In the genomic region with DNA sequence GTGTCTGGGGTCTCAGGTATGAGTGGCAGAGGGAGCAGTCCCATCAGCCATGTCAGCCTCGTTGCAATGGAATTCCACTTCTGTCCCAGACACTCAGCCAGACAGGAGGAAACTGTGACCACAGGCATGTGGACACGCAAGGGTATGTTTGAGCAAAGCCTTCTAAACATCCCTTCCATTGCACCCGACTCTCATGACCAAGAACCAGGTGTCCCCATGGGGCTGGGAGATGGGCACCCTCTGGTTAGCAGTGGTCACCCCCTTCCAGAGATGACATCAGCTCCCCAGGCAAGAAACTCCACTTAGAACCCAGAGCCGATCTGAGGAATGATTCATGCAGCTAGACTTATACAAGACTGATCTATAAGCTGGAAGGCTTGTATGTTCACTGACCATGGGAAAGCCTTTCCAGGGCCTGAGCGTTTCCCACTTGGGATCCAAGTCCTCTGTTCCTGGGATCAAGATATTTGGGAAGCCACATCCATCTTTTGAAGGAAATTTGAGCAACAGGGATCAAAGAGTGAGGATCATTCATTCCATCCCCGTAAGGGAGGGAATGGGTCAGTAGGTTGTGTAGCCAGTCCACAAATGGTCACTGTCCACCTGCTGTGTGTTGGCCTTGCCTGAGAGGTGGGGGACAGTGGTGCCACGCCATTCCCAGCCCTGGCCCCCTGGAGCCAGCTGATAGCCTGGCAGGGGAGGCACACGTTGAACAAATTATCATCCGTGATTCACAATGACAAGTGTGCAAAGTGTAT, we compare ENCODE assay signal across 10 cellular contexts. TPM values are rescaled to one million over a fixed set of nuclear protein-coding genes. Genes with fewer than 3 reads are reported as not detected.
DNase-seq lines count a peak whose midpoint lies in the region; ATAC-seq and TF ChIP-seq lines count a peak whose summit lies in the region.
"Had no signal": no experiment of that assay in that cellular context is flagged by ENCODE, and none has a peak within 500 bp of the region (broad histone marks: within the 10 kb centered on the region; RNA-seq: fewer than 3 reads in every experiment).

No MANE protein-coding gene starts in this region.

- 41 to 47% methylated on average over 9 of the region's 9 CpGs for WGBS in GM23248 (ENCODE audit: low coverage in 1 of 2, low lambda C conversion rate in 2 of 2, missing lambda C conversion rate in 2 of 2), 2 experiments

- ATAC-seq in activated CD8-positive, alpha-beta T cell treated with anti-CD3 and anti-CD28 coated beads for 36 hours = no peak
- ATAC-seq in GM21619 (IDR thresholded peaks at IDR 0.05; ENCODE audit: unreplicated experiment) (no peak), HG02610 (IDR thresholded peaks at IDR 0.05; ENCODE audit: unreplicated experiment) (no peak)

- POLR2A ChIA-PET in activated CD8-positive, alpha-beta T cell treated with anti-CD3 and anti-CD28 coated beads for 36 hours (lab: Charles Lee) = interaction anchor here (1.3 kb wide), 1 partner anchor 137 kb away, joined by 4 read pairs; no protein-coding TSS in a partner anchor

- H3K79me2 ChIP-seq in GM23248 (ENCODE audit: insufficient read depth) = peaks cover 6% of the 10 kb centered on the region

- no peak overlapping the region for H3K4me3 Mint-ChIP-seq in activated CD8-positive, alpha-beta T cell treated with anti-CD3 and anti-CD28 coated beads for 36 hours
- H3K4me3 Mint-ChIP-seq in immature natural killer cell = peak overlapping the region in 3 of 5 donors; percentile 30 to 55 (median 51)

- intact Hi-C loops in activated CD8-positive, alpha-beta T cell treated with anti-CD3 and anti-CD28 coated beads for 36 hours (cut with micrococcal nuclease) = loop anchor here (5.0 to 10.0 kb wide), 2 partner anchors 138 to 290 kb away; no protein-coding TSS in a partner anchor

- H4K20me1 ChIP-seq in GM23248 (ENCODE audit: insufficient read depth) = peaks cover 3% of the 10 kb centered on the region; the same call in 1 of the 2 replicates

- H3K4me2 ChIP-seq in GM23248 (ENCODE audit: unreplicated experiment) = no peak overlapping the region

- H3K27ac Mint-ChIP-seq in activated CD8-positive, alpha-beta T cell treated with anti-CD3 and anti-CD28 coated beads for 36 hours = peak overlapping the region; percentile 30
- peak overlapping the region; percentile 81 to 95 (median 92) for H3K27ac Mint-ChIP-seq in immature natural killer cell

- peak; percentile 73 for DNase-seq in ACHN
- DNase-seq in GM23248 = peak; percentile 59
- no peak for DNase-seq in activated CD8-positive, alpha-beta T cell treated with anti-CD3 and anti-CD28 coated beads for 36 hours
- DNase-seq in immature natural killer cell = no peak
- DNase-seq in NCI-H1092 (lab: John Stamatoyannopoulos, UW) = no peak
- no peak for DNase-seq in activated CD4-positive, CD25-positive, alpha-beta regulatory T cell (lab: John Stamatoyannopoulos, UW)

- H3K36me3 ChIP-seq in GM23248 (ENCODE audit: low read depth) = no peaks in the 10 kb centered on the region

- H3K36me3 Mint-ChIP-seq in activated CD8-positive, alpha-beta T cell treated with anti-CD3 and anti-CD28 coated beads for 36 hours (ENCODE audit: low read depth) = peaks cover 4% of the 10 kb centered on the region
- H3K36me3 Mint-ChIP-seq in immature natural killer cell = no peaks in the 10 kb centered on the region

- no peak overlapping the region for H3K9ac ChIP-seq in GM23248

- H3F3A ChIP-seq in GM23248 (ENCODE audit: insufficient read depth) = peaks cover 16% of the 10 kb centered on the region

- no peak overlapping the region for H2AFZ ChIP-seq in GM23248

- H3K9me3 Mint-ChIP-seq in activated CD8-positive, alpha-beta T cell treated with anti-CD3 and anti-CD28 coated beads for 36 hours = no peaks in the 10 kb centered on the region
- no peaks in the 10 kb centered on the region for H3K9me3 Mint-ChIP-seq in immature natural killer cell

- no peak for TF ChIP-seq CTCF in activated CD8-positive, alpha-beta T cell treated with anti-CD3 and anti-CD28 coated beads for 36 hours (IDR thresholded peaks at IDR 0.05)

- no peak overlapping the region for H3K27ac ChIP-seq in GM23248
- H3K27ac ChIP-seq: WERI-Rb-1 had no signal

- peaks cover 28% of the 10 kb centered on the region for H3K4me1 Mint-ChIP-seq in activated CD8-positive, alpha-beta T cell treated with anti-CD3 and anti-CD28 coated beads for 36 hours (ENCODE audit: low read depth)
- peaks cover 23 to 37% of the 10 kb centered on the region in 2 donors for H3K4me1 Mint-ChIP-seq in immature natural killer cell

- H3K9me3 ChIP-seq in GM23248 (ENCODE audit: low read depth) = no peaks in the 10 kb centered on the region

- H3K9me2 ChIP-seq in GM23248 (ENCODE audit: insufficient read depth) = no peaks in the 10 kb centered on the region

- H3K27me3 Mint-ChIP-seq in activated CD8-positive, alpha-beta T cell treated with anti-CD3 and anti-CD28 coated beads for 36 hours = no peaks in the 10 kb centered on the region
- peaks cover 15 to 23% (median 16%) of the 10 kb centered on the region in 3 donors for H3K27me3 Mint-ChIP-seq in immature natural killer cell (ENCODE audit: low read depth in 3 of 3)

- H3K27me3 ChIP-seq in GM23248 (replicated peaks; ENCODE audit: insufficient read depth) = no peaks in the 10 kb centered on the region

- CTCF ChIA-PET in activated CD8-positive, alpha-beta T cell treated with anti-CD3 and anti-CD28 coated beads for 36 hours (lab: Charles Lee) = interaction anchor here (0.7 to 3.4 kb wide), 34 partner anchors 10 to 556 kb away, joined by 3 to 19 read pairs (median 5); partner anchors contain the start of gene SLCO4A1

- H3K4me1 ChIP-seq in GM23248 (ENCODE audit: insufficient read depth) = peaks cover 14% of the 10 kb centered on the region; the same call in 1 of the 2 replicates

- H3K4me3 ChIP-seq in GM23248 = no peak overlapping the region
- H3K4me3 ChIP-seq: skin epidermis had no signal

- in situ Hi-C loops in ACHN (cut with HindIII; ENCODE audit: low pct_ligation_motif_present, low pct_unique_long_range_greater_than_20kb, low sequenced_read_pairs) = no loop called here
- in situ Hi-C loops in GM23248 (cut with MboI) = loop anchor here (25.0 kb wide), 1 partner anchor 280 kb away; no protein-coding TSS in a partner anchor

RNA-seq across cellular contexts. Expression of gene MRGBP, which starts 3.9 kb away (rescaled TPM):
- 15.7 and 17.7 TPM in 2 replicates for total RNA-seq in GM23248 (2014; rRNA removed; shearing (Covaris generic))
- 18.7 and 19.8 TPM in 2 replicates for polyA plus RNA-seq in GM23248 (2016; fragmentation: Nextera tagmentation; extraction: Ambion mirVana)
- 10 to 100 TPM; 18.5 to 18.9 TPM for total RNA-seq in activated CD8-positive, alpha-beta T cell treated with anti-CD3 and anti-CD28 coated beads for 36 hours
- polyA plus RNA-seq in immature natural killer cell = 10 to 100 TPM; 10.4 to 15.3 (median 12.5) TPM

RNA-seq across cellular contexts. Expression of gene OGFR, which starts 12.3 kb away (rescaled TPM):
- total RNA-seq in GM23248 (2014; rRNA removed; shearing (Covaris generic)) = 42.4 and 52.2 TPM in 2 replicates
- 9.7 and 9.9 TPM in 2 replicates for polyA plus RNA-seq in GM23248 (2016; fragmentation: Nextera tagmentation; extraction: Ambion mirVana)
- total RNA-seq in activated CD8-positive, alpha-beta T cell treated with anti-CD3 and anti-CD28 coated beads for 36 hours = 10 to 100 TPM; 53.6 to 55.2 TPM
- 10 to 100 TPM; 21.6 to 75.3 (median 31.3) TPM for polyA plus RNA-seq in immature natural killer cell

RNA-seq across cellular contexts. Expression of gene COL9A3, which starts 24.5 kb away (rescaled TPM):
- total RNA-seq in GM23248 (2014; rRNA removed; shearing (Covaris generic)) = not detected in 2 replicates
- polyA plus RNA-seq in GM23248 (2016; fragmentation: Nextera tagmentation; extraction: Ambion mirVana) (0.25 TPM in 1 of 2 replicates, not detected in the other), immature natural killer cell (under 1 TPM in 1 of 3 donors, not detected in 2; 0.87 TPM)
- total RNA-seq in activated CD8-positive, alpha-beta T cell treated with anti-CD3 and anti-CD28 coated beads for 36 hours = not detected

Comparison
In these comparisons a context has a peak if more than half of its experiments do, and no peak if none do; other contexts are left out.
1. DNase-seq: peak in ACHN (single experiment) and GM23248 (single experiment); none in activated CD8-positive, alpha-beta T cell treated with anti-CD3 and anti-CD28 coated beads for 36 hours (single experiment), immature natural killer cell (0 of 3), NCI-H1092 (single experiment) and activated CD4-positive, CD25-positive, alpha-beta regulatory T cell (0 of 4).